In genomic region chr4:40683536-40684135, GRCh38 we compare ENCODE assay signal across 8 cellular contexts. TPM values are rescaled to one million over a fixed set of nuclear protein-coding genes. Genes with fewer than 3 reads are reported as not detected.
DNase-seq lines count a peak whose midpoint lies in the region; ATAC-seq and TF ChIP-seq lines count a peak whose summit lies in the region.
"Not testable (repeated sequence)": the region's sequence is repeated elsewhere in the genome, so short reads cannot be mapped to it uniquely, and the experiment has no call there.

No MANE protein-coding gene starts in this region.

- H3K23ac ChIP-seq in IMR-90 (ENCODE audit: low read depth, low read length) = not testable (repeated sequence)

- H2BK20ac ChIP-seq in IMR-90 (ENCODE audit: low read depth, low read length) = not testable (repeated sequence)

- dilution Hi-C loops in IMR-90 (cut with HindIII; ENCODE audit: low sequenced_read_pairs, unreplicated experiment) = not testable (repeated sequence)

- H3K36me3 ChIP-seq in IMR-90 (ENCODE audit: control insufficient read depth, insufficient read depth, low read length); naive thymus-derived CD4-positive, alpha-beta T cell (ENCODE audit: control insufficient read depth in 2 of 3, insufficient read depth in 3 of 3, low read length in 3 of 3); upper lobe of right lung: not testable (repeated sequence)

- not testable (repeated sequence) for ATAC-seq in IMR-90 (ENCODE audit: low read depth)
- peak; percentile 65 for ATAC-seq in naive thymus-derived CD4-positive, alpha-beta T cell
- peak; percentile 89 for ATAC-seq in upper lobe of right lung

- H2BK120ac ChIP-seq in IMR-90 (ENCODE audit: low read depth, low read length) = not testable (repeated sequence)

- H4K5ac ChIP-seq in IMR-90 (ENCODE audit: low read depth, low read length) = not testable (repeated sequence)

- H3K36me3 Mint-ChIP-seq in activated T-helper 2 cell treated with anti-CD3 and anti-CD28 coated beads, Interferon-gamma antibody, Interleukin-2, Interleukin-4, amounts not matched to agents 10 μg/mL and 5 μg/mL and 100 μg/mL, durations not matched to agents 14 hours and 24 hours and 36 hours (ENCODE audit: low read depth) = peaks cover 11% of the 10 kb centered on the region
- not testable (repeated sequence) for H3K36me3 Mint-ChIP-seq in naive thymus-derived CD4-positive, alpha-beta T cell

- H2BK15ac ChIP-seq in IMR-90 (ENCODE audit: low read depth, low read length) = not testable (repeated sequence)

- H3K9me3 Mint-ChIP-seq in activated T-helper 2 cell treated with anti-CD3 and anti-CD28 coated beads, Interferon-gamma antibody, Interleukin-2, Interleukin-4, amounts not matched to agents 10 μg/mL and 5 μg/mL and 100 μg/mL, durations not matched to agents 14 hours and 24 hours and 36 hours; naive thymus-derived CD4-positive, alpha-beta T cell: not testable (repeated sequence)

- not testable (repeated sequence) for TF ChIP-seq POLR2A in IMR-90 (IDR thresholded peaks at IDR 0.05; ENCODE audit: low read depth, low read length)

- not testable (repeated sequence) for H3K9me1 ChIP-seq in IMR-90 (ENCODE audit: insufficient read depth, low read length)

- not testable (repeated sequence) for H3K18ac ChIP-seq in IMR-90 (ENCODE audit: low read depth, low read length)

- DNase-seq in AML-193 (lab: John Stamatoyannopoulos, UW) (peak; percentile 59 to 60), MV-4-11 (lab: John Stamatoyannopoulos, UW) (peak; percentile 90), SIG-M5 (lab: John Stamatoyannopoulos, UW) (peak; percentile 67), epithelial cell of esophagus (ENCODE audit: low read depth) (peak; percentile 54)
- DNase-seq in IMR-90; activated T-helper 2 cell treated with anti-CD3 and anti-CD28 coated beads, Interferon-gamma antibody, Interleukin-2, Interleukin-4, amounts not matched to agents 10 μg/mL and 5 μg/mL and 100 μg/mL, durations not matched to agents 14 hours and 24 hours and 36 hours (ENCODE audit: low spot score); naive thymus-derived CD4-positive, alpha-beta T cell; upper lobe of right lung: not testable (repeated sequence)

- not testable (repeated sequence) for H3K4me1 ChIP-seq in IMR-90 (ENCODE audit: control insufficient read depth, insufficient read depth, low read length); naive thymus-derived CD4-positive, alpha-beta T cell (ENCODE audit: control insufficient read depth in 2 of 2, insufficient read depth in 2 of 2, low read length in 2 of 2); upper lobe of right lung

- not testable (repeated sequence) for TF ChIP-seq RAD21 in IMR-90 (IDR thresholded peaks at IDR 0.05; ENCODE audit: low read length)

- not testable (repeated sequence) for H3K4me2 ChIP-seq in IMR-90 (ENCODE audit: low read depth, low read length)

- POLR2A ChIA-PET in IMR-90 (lab: Charles Lee; ENCODE audit: unreplicated experiment); naive thymus-derived CD4-positive, alpha-beta T cell (lab: Charles Lee): not testable (repeated sequence)

- H2AK5ac ChIP-seq in IMR-90 (ENCODE audit: low read depth, low read length) = not testable (repeated sequence)

- H3K4me3 ChIP-seq in IMR-90 (ENCODE audit: insufficient read depth, low read depth, low read length); epithelial cell of esophagus (ENCODE audit: low read length); naive thymus-derived CD4-positive, alpha-beta T cell (ENCODE audit: low read length); upper lobe of right lung: not testable (repeated sequence)

- H3K79me1 ChIP-seq in IMR-90 (ENCODE audit: low read depth in 1 of 2, low read length in 2 of 2) = not testable (repeated sequence)

- not testable (repeated sequence) for H3K4ac ChIP-seq in IMR-90 (ENCODE audit: low read depth, low read length)

- H4K20me1 ChIP-seq in IMR-90 (ENCODE audit: insufficient read depth, low read length) = not testable (repeated sequence)

- H3K27me3 Mint-ChIP-seq in activated T-helper 2 cell treated with anti-CD3 and anti-CD28 coated beads, Interferon-gamma antibody, Interleukin-2, Interleukin-4, amounts not matched to agents 10 μg/mL and 5 μg/mL and 100 μg/mL, durations not matched to agents 14 hours and 24 hours and 36 hours (ENCODE audit: low read depth); naive thymus-derived CD4-positive, alpha-beta T cell: not testable (repeated sequence)

- not testable (repeated sequence) for BruUV-seq in IMR-90 (replicated peaks; lab: Mats Ljungman, UMichigan)

- peaks cover 40% of the 10 kb centered on the region for H3K4me1 Mint-ChIP-seq in activated T-helper 2 cell treated with anti-CD3 and anti-CD28 coated beads, Interferon-gamma antibody, Interleukin-2, Interleukin-4, amounts not matched to agents 10 μg/mL and 5 μg/mL and 100 μg/mL, durations not matched to agents 14 hours and 24 hours and 36 hours (ENCODE audit: low read depth)
- H3K4me1 Mint-ChIP-seq in naive thymus-derived CD4-positive, alpha-beta T cell = peaks cover 0 to 16% (median 0%) of the 10 kb centered on the region in 7 donors

- WGBS in IMR-90 (ENCODE audit: extremely low coverage in 2 of 2, insufficient read length in 1 of 2), 2 experiments = 97% methylated on average over 8 of the region's 12 CpGs; no CpG with 5 or more reads in 1 of the 2 experiments

- H3K9me3 ChIP-seq in IMR-90 (ENCODE audit: control insufficient read depth, insufficient read depth, low read length); naive thymus-derived CD4-positive, alpha-beta T cell (ENCODE audit: control insufficient read depth in 2 of 3, low read length in 3 of 3); upper lobe of right lung: not testable (repeated sequence)

- H3K27me3 ChIP-seq in IMR-90 (ENCODE audit: control insufficient read depth, insufficient read depth, low read length); naive thymus-derived CD4-positive, alpha-beta T cell (ENCODE audit: control insufficient read depth in 2 of 2, insufficient read depth in 2 of 2, low read length in 2 of 2); upper lobe of right lung: not testable (repeated sequence)

- not testable (repeated sequence) for H4K8ac ChIP-seq in IMR-90 (ENCODE audit: low read depth in 2 of 2, low read length in 2 of 2)

- not testable (repeated sequence) for H3K9ac ChIP-seq in IMR-90 (ENCODE audit: low read depth, low read length)

- H3K27ac Mint-ChIP-seq in activated T-helper 2 cell treated with anti-CD3 and anti-CD28 coated beads, Interferon-gamma antibody, Interleukin-2, Interleukin-4, amounts not matched to agents 10 μg/mL and 5 μg/mL and 100 μg/mL, durations not matched to agents 14 hours and 24 hours and 36 hours = peak overlapping the region; percentile 29
- H3K27ac Mint-ChIP-seq in naive thymus-derived CD4-positive, alpha-beta T cell = not testable (repeated sequence)

- H2BK5ac ChIP-seq in IMR-90 (ENCODE audit: low read depth, low read length, poor library complexity, severe bottlenecking) = not testable (repeated sequence)

- H4K91ac ChIP-seq in IMR-90 (ENCODE audit: insufficient read depth, low read depth, low read length) = not testable (repeated sequence)

- in situ Hi-C loops in IMR-90 (cut with MboI; ENCODE audit: low sequenced_read_pairs) = not testable (repeated sequence)

- not testable (repeated sequence) for H3K56ac ChIP-seq in IMR-90 (ENCODE audit: extremely low read depth, insufficient read depth, low read length)

- H3K27ac ChIP-seq in IMR-90 (ENCODE audit: insufficient read depth, low read length); naive thymus-derived CD4-positive, alpha-beta T cell (ENCODE audit: low read depth, low read length); upper lobe of right lung: not testable (repeated sequence)

- not testable (repeated sequence) for H2AFZ ChIP-seq in IMR-90 (replicated peaks; ENCODE audit: low read length, poor library complexity)

- not testable (repeated sequence) for H2AK9ac ChIP-seq in IMR-90 (replicated peaks; ENCODE audit: low read depth, low read length, poor library complexity)

- CTCF ChIA-PET in IMR-90 (lab: Yijun Ruan, JAX); naive thymus-derived CD4-positive, alpha-beta T cell (lab: Charles Lee): not testable (repeated sequence)

- not testable (repeated sequence) for H3K14ac ChIP-seq in IMR-90 (replicated peaks; ENCODE audit: low read depth, low read length)

- TF ChIP-seq CTCF in IMR-90 (conservative IDR thresholded peaks at IDR 0.05; ENCODE audit: low read depth, low read length); epithelial cell of esophagus (IDR thresholded peaks at IDR 0.05; ENCODE audit: insufficient read depth, low read depth, low read length, missing control alignments); upper lobe of right lung (IDR thresholded peaks at IDR 0.05): not testable (repeated sequence)

- intact Hi-C loops in IMR-90 (cut with micrococcal nuclease); naive thymus-derived CD4-positive, alpha-beta T cell (cut with micrococcal nuclease); upper lobe of right lung (cut with DNase I): not testable (repeated sequence)
- intact Hi-C loops in activated T-helper 2 cell treated with anti-CD3 and anti-CD28 coated beads, Interferon-gamma antibody, Interleukin-2, Interleukin-4, amounts not matched to agents 10 μg/mL and 5 μg/mL and 100 μg/mL, durations not matched to agents 14 hours and 24 hours and 36 hours (cut with micrococcal nuclease) = loop anchor here (10.0 kb wide), 1 partner anchor 479 kb away; no protein-coding TSS in a partner anchor

- H3K4me3 Mint-ChIP-seq in activated T-helper 2 cell treated with anti-CD3 and anti-CD28 coated beads, Interferon-gamma antibody, Interleukin-2, Interleukin-4, amounts not matched to agents 10 μg/mL and 5 μg/mL and 100 μg/mL, durations not matched to agents 14 hours and 24 hours and 36 hours (ENCODE audit: low read depth); naive thymus-derived CD4-positive, alpha-beta T cell: not testable (repeated sequence)

RNA-seq across cellular contexts. Expression of gene RBM47, which starts 54.0 kb away (rescaled TPM):
- 0.83 and 1.1 TPM in 2 replicates for total RNA-seq in IMR-90 (2012; rRNA removed)
- polyA plus RNA-seq in IMR-90 (2012; rRNA removed) = 0.44 and 0.59 TPM in 2 replicates
- 1.1 and 1.6 TPM in 2 replicates for polyA plus RNA-seq in IMR-90 (2012; cell fraction: cytosol; rRNA removed)
- 0.41 and 0.99 TPM in 2 replicates for polyA plus RNA-seq in IMR-90 (2012; cell fraction: nucleus; rRNA removed; ENCODE audit: low replicate concordance)
- 32.9 and 34.8 TPM in 2 replicates for total RNA-seq in activated T-helper 2 cell treated with anti-CD3 and anti-CD28 coated beads, Interferon-gamma antibody, Interleukin-2, Interleukin-4, amounts not matched to agents 10 μg/mL and 5 μg/mL and 100 μg/mL, durations not matched to agents 14 hours and 24 hours and 36 hours
- 10 to 100 TPM in 1 of 5 experiments, 1 to 10 TPM in 4; 1.8 to 47.2 (median 2.6) TPM for total RNA-seq in naive thymus-derived CD4-positive, alpha-beta T cell
- polyA plus RNA-seq in naive thymus-derived CD4-positive, alpha-beta T cell = under 1 TPM; 0.17 to 0.91 TPM
- total RNA-seq in upper lobe of right lung = 105 TPM
